Comparison of ENCODE assay signal across 2 cellular contexts in genomic region chr1:27406354-27406665, GRCh38.
TF ChIP-seq lines count a peak whose summit lies in the region.

No MANE protein-coding gene starts in this region.

TF ChIP-seq in H1, 55 proteins besides CTCF, POLR2A, EP300 and RAD21:
- TF ChIP-seq SP4 (IDR thresholded peaks at IDR 0.05; ENCODE audit: low read length) (no peak), CTBP2 (IDR thresholded peaks at IDR 0.05; ENCODE audit: borderline replicate concordance, insufficient read depth, insufficient read length, low read length) (no peak), EZH2 (IDR thresholded peaks at IDR 0.05; ENCODE audit: low read depth, low read length, severe bottlenecking) (no peak), SIRT6 (IDR thresholded peaks at IDR 0.05; ENCODE audit: low read length) (no peak), CHD1 (IDR thresholded peaks at IDR 0.05; ENCODE audit: low read depth, low read length) (no peak), CREB1 (IDR thresholded peaks at IDR 0.05) (no peak), BCL11A (IDR thresholded peaks at IDR 0.05; ENCODE audit: low read depth in 2 of 2, low read length in 2 of 2) (no peak), USF2 (IDR thresholded peaks at IDR 0.05; ENCODE audit: low read length) (no peak), MAFK (IDR thresholded peaks at IDR 0.05; ENCODE audit: low read depth, low read length) (no peak), POLR2AphosphoS5 (IDR thresholded peaks at IDR 0.05; ENCODE audit: low read depth, low read length) (no peak), KDM1A (IDR thresholded peaks at IDR 0.05; ENCODE audit: borderline replicate concordance, low read length) (no peak)
TF ChIP-seq in H1: peak in this region for 0.

TF ChIP-seq in neural cell, 6 proteins besides CTCF, POLR2A, EP300 and RAD21:
- no peak for TF ChIP-seq EZH2 (IDR thresholded peaks at IDR 0.05; ENCODE audit: borderline replicate concordance, insufficient read depth, low read length, poor library complexity, severe bottlenecking)
